1 cellular context compared by ENCODE assay signal in the genomic region with DNA sequence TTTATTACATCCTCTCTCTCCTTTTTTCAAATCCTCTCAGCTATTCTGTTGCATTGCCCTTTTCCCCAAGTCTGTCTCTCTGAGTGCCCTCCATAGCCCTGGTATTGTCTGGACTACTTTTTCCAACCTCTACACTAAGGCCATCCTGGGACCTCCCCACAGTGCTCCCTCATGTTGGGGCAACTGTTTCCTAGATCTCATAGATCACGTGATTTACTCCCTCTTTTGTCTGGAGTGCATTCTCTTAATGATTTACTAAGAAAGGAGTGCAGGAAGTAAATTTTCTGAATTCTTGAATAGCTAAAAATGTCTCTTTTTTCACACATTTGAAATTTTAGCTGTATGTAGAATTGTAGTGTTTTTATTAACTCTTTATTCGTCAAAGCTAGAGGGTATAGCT.
A peak's percentile ranks its signal among the peaks of the same experiment; 100 is the strongest.
TF ChIP-seq lines count a peak whose summit lies in the region.

No MANE protein-coding gene starts in this region.

TF ChIP-seq in K562, 482 proteins besides CTCF, POLR2A, EP300 and RAD21 (continued from another document):
- TF ChIP-seq, protein P1, sequence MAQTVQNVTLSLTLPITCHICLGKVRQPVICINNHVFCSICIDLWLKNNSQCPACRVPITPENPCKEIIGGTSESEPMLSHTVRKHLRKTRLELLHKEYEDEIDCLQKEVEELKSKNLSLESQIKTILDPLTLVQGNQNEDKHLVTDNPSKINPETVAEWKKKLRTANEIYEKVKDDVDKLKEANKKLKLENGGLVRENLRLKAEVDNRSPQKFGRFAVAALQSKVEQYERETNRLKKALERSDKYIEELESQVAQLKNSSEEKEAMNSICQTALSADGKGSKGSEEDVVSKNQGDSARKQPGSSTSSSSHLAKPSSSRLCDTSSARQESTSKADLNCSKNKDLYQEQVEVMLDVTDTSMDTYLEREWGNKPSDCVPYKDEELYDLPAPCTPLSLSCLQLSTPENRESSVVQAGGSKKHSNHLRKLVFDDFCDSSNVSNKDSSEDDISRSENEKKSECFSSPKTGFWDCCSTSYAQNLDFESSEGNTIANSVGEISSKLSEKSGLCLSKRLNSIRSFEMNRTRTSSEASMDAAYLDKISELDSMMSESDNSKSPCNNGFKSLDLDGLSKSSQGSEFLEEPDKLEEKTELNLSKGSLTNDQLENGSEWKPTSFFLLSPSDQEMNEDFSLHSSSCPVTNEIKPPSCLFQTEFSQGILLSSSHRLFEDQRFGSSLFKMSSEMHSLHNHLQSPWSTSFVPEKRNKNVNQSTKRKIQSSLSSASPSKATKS (CRISPR knock-in tag; IDR thresholded peaks at IDR 0.05): no peak
- no peak for TF ChIP-seq HMG20A (CRISPR knock-in tag; conservative IDR thresholded peaks at IDR 0.05)
- TF ChIP-seq, protein P2, sequence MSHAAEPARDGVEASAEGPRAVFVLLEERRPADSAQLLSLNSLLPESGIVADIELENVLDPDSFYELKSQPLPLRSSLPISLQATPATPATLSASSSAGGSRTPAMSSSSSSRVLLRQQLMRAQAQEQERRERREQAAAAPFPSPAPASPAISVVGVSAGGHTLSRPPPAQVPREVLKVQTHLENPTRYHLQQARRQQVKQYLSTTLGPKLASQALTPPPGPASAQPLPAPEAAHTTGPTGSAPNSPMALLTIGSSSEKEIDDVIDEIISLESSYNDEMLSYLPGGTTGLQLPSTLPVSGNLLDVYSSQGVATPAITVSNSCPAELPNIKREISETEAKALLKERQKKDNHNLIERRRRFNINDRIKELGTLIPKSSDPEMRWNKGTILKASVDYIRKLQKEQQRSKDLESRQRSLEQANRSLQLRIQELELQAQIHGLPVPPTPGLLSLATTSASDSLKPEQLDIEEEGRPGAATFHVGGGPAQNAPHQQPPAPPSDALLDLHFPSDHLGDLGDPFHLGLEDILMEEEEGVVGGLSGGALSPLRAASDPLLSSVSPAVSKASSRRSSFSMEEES (CRISPR knock-in tag; IDR thresholded peaks at IDR 0.05): peak; percentile 87
